In the genomic region with DNA sequence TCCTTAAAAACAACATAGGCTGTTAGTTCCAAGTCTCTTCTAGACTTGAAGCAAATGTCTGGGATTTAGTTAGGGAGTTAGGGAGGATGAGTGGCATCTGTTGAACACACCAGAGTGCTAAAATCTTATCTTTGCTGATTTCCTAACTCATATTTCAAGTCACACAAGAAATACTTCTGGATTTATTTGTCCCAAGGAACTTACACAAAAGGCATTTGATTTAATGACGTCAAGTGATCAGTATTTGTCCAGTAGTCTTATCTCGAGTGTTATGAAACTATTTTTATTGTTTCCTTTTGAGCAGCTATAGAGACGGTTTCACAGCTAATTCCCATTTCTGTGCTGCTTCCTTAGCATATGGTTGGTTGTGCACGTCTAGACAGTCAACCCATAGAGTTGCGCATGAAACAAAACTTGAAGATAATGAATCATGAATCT, we compare ENCODE assay signal across 1 cellular context.
TF ChIP-seq lines count a peak whose summit lies in the region.

No MANE protein-coding gene starts in this region.

TF ChIP-seq in HEK293, 187 proteins besides CTCF, POLR2A, EP300 and RAD21 (continued from another document):
- no peak for TF ChIP-seq ZSCAN16 (tag by site-specific recombination; IDR thresholded peaks at IDR 0.05)
- TF ChIP-seq GFI1B (tag by site-specific recombination; IDR thresholded peaks at IDR 0.05) = peak; percentile 68; the same call in 1 of the 2 replicates
- no peak for TF ChIP-seq ZNF157 (tag by site-specific recombination; IDR thresholded peaks at IDR 0.05)
- TF ChIP-seq SCRT2 (tag by site-specific recombination; IDR thresholded peaks at IDR 0.05) = peak; percentile 42
- 0 out of 2 replicates have a peak, but pooled peaks have one; percentile 34 for TF ChIP-seq SCRT1 (tag by site-specific recombination; IDR thresholded peaks at IDR 0.05; ENCODE audit: borderline replicate concordance)
- no peak for TF ChIP-seq ZNF23 (tag by site-specific recombination; IDR thresholded peaks at IDR 0.05; ENCODE audit: borderline replicate concordance)
- TF ChIP-seq ZNF426 (tag by site-specific recombination; IDR thresholded peaks at IDR 0.05) = no peak
- 0 out of 2 replicates have a peak, but pooled peaks have one; percentile 18 for TF ChIP-seq ZNF600 (tag by site-specific recombination; IDR thresholded peaks at IDR 0.05)
- TF ChIP-seq, protein P1, sequence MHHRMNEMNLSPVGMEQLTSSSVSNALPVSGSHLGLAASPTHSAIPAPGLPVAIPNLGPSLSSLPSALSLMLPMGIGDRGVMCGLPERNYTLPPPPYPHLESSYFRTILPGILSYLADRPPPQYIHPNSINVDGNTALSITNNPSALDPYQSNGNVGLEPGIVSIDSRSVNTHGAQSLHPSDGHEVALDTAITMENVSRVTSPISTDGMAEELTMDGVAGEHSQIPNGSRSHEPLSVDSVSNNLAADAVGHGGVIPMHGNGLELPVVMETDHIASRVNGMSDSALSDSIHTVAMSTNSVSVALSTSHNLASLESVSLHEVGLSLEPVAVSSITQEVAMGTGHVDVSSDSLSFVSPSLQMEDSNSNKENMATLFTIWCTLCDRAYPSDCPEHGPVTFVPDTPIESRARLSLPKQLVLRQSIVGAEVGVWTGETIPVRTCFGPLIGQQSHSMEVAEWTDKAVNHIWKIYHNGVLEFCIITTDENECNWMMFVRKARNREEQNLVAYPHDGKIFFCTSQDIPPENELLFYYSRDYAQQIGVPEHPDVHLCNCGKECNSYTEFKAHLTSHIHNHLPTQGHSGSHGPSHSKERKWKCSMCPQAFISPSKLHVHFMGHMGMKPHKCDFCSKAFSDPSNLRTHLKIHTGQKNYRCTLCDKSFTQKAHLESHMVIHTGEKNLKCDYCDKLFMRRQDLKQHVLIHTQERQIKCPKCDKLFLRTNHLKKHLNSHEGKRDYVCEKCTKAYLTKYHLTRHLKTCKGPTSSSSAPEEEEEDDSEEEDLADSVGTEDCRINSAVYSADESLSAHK (tag by site-specific recombination; IDR thresholded peaks at IDR 0.05) = peak; percentile 60; the same call in 1 of the 2 replicates
- TF ChIP-seq KLF1 (tag by site-specific recombination; IDR thresholded peaks at IDR 0.05) = no peak
- TF ChIP-seq, protein P2, sequence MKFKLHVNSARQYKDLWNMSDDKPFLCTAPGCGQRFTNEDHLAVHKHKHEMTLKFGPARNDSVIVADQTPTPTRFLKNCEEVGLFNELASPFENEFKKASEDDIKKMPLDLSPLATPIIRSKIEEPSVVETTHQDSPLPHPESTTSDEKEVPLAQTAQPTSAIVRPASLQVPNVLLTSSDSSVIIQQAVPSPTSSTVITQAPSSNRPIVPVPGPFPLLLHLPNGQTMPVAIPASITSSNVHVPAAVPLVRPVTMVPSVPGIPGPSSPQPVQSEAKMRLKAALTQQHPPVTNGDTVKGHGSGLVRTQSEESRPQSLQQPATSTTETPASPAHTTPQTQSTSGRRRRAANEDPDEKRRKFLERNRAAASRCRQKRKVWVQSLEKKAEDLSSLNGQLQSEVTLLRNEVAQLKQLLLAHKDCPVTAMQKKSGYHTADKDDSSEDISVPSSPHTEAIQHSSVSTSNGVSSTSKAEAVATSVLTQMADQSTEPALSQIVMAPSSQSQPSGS (tag by site-specific recombination; IDR thresholded peaks at IDR 0.05; ENCODE audit: low read depth) = peak; percentile 84
- TF ChIP-seq ZNF146 (tag by site-specific recombination; IDR thresholded peaks at IDR 0.05) = no peak
- TF ChIP-seq ZSCAN30 (tag by site-specific recombination; IDR thresholded peaks at IDR 0.05) = no peak
- no peak for TF ChIP-seq ZNF558 (tag by site-specific recombination; IDR thresholded peaks at IDR 0.05)
- TF ChIP-seq, protein P3, sequence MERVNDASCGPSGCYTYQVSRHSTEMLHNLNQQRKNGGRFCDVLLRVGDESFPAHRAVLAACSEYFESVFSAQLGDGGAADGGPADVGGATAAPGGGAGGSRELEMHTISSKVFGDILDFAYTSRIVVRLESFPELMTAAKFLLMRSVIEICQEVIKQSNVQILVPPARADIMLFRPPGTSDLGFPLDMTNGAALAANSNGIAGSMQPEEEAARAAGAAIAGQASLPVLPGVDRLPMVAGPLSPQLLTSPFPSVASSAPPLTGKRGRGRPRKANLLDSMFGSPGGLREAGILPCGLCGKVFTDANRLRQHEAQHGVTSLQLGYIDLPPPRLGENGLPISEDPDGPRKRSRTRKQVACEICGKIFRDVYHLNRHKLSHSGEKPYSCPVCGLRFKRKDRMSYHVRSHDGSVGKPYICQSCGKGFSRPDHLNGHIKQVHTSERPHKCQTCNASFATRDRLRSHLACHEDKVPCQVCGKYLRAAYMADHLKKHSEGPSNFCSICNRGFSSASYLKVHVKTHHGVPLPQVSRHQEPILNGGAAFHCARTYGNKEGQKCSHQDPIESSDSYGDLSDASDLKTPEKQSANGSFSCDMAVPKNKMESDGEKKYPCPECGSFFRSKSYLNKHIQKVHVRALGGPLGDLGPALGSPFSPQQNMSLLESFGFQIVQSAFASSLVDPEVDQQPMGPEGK (tag by site-specific recombination; IDR thresholded peaks at IDR 0.05) = no peak
- TF ChIP-seq SETDB1 (IDR thresholded peaks at IDR 0.05; ENCODE audit: insufficient read length, low read length) = no peak
- peak; percentile 52 for TF ChIP-seq OSR2 (tag by site-specific recombination; IDR thresholded peaks at IDR 0.05)
- no peak for TF ChIP-seq KLF7 (tag by site-specific recombination; IDR thresholded peaks at IDR 0.05; ENCODE audit: borderline replicate concordance)
- no peak for TF ChIP-seq ZNF16 (tag by site-specific recombination; IDR thresholded peaks at IDR 0.05; ENCODE audit: low read depth)
- peak; percentile 38; the same call in 1 of the 2 replicates for TF ChIP-seq ZEB2 (tag by site-specific recombination; IDR thresholded peaks at IDR 0.05)
- TF ChIP-seq FEZF1 (tag by site-specific recombination; IDR thresholded peaks at IDR 0.05) = peak; percentile 58; the same call in 1 of the 2 replicates
- no peak for TF ChIP-seq SP7 (tag by site-specific recombination; IDR thresholded peaks at IDR 0.05)
- peak; percentile 94 for TF ChIP-seq WT1 (tag by site-specific recombination; IDR thresholded peaks at IDR 0.05)
- TF ChIP-seq ZBTB8A (tag by site-specific recombination; IDR thresholded peaks at IDR 0.05) = no peak
- TF ChIP-seq, protein P4, sequence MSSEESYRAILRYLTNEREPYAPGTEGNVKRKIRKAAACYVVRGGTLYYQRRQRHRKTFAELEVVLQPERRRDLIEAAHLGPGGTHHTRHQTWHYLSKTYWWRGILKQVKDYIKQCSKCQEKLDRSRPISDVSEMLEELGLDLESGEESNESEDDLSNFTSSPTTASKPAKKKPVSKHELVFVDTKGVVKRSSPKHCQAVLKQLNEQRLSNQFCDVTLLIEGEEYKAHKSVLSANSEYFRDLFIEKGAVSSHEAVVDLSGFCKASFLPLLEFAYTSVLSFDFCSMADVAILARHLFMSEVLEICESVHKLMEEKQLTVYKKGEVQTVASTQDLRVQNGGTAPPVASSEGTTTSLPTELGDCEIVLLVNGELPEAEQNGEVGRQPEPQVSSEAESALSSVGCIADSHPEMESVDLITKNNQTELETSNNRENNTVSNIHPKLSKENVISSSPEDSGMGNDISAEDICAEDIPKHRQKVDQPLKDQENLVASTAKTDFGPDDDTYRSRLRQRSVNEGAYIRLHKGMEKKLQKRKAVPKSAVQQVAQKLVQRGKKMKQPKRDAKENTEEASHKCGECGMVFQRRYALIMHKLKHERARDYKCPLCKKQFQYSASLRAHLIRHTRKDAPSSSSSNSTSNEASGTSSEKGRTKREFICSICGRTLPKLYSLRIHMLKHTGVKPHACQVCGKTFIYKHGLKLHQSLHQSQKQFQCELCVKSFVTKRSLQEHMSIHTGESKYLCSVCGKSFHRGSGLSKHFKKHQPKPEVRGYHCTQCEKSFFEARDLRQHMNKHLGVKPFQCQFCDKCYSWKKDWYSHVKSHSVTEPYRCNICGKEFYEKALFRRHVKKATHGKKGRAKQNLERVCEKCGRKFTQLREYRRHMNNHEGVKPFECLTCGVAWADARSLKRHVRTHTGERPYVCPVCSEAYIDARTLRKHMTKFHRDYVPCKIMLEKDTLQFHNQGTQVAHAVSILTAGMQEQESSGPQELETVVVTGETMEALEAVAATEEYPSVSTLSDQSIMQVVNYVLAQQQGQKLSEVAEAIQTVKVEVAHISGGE (tag by site-specific recombination; conservative IDR thresholded peaks at IDR 0.05; ENCODE audit: low read depth) = no peak
- TF ChIP-seq ZNF335 (tag by site-specific recombination; conservative IDR thresholded peaks at IDR 0.05) = no peak
- TF ChIP-seq, protein P5, sequence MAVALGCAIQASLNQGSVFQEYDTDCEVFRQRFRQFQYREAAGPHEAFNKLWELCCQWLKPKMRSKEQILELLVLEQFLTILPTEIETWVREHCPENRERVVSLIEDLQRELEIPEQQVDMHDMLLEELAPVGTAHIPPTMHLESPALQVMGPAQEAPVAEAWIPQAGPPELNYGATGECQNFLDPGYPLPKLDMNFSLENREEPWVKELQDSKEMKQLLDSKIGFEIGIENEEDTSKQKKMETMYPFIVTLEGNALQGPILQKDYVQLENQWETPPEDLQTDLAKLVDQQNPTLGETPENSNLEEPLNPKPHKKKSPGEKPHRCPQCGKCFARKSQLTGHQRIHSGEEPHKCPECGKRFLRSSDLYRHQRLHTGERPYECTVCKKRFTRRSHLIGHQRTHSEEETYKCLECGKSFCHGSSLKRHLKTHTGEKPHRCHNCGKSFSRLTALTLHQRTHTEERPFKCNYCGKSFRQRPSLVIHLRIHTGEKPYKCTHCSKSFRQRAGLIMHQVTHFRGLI (tag by site-specific recombination; IDR thresholded peaks at IDR 0.05) = no peak
- TF ChIP-seq, protein P6, sequence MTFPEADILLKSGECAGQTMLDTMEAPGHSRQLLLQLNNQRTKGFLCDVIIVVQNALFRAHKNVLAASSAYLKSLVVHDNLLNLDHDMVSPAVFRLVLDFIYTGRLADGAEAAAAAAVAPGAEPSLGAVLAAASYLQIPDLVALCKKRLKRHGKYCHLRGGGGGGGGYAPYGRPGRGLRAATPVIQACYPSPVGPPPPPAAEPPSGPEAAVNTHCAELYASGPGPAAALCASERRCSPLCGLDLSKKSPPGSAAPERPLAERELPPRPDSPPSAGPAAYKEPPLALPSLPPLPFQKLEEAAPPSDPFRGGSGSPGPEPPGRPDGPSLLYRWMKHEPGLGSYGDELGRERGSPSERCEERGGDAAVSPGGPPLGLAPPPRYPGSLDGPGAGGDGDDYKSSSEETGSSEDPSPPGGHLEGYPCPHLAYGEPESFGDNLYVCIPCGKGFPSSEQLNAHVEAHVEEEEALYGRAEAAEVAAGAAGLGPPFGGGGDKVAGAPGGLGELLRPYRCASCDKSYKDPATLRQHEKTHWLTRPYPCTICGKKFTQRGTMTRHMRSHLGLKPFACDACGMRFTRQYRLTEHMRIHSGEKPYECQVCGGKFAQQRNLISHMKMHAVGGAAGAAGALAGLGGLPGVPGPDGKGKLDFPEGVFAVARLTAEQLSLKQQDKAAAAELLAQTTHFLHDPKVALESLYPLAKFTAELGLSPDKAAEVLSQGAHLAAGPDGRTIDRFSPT (tag by site-specific recombination; IDR thresholded peaks at IDR 0.05) = peak; percentile 57; the same call in 1 of the 2 replicates
- peak; percentile 64; the same call in 1 of the 2 replicates for TF ChIP-seq ZNF394 (tag by site-specific recombination; IDR thresholded peaks at IDR 0.05; ENCODE audit: borderline replicate concordance)
- TF ChIP-seq ZFP3 (tag by site-specific recombination; IDR thresholded peaks at IDR 0.05; ENCODE audit: low read depth) = no peak
- no peak for TF ChIP-seq SP2 (tag by site-specific recombination; IDR thresholded peaks at IDR 0.05)
- no peak for TF ChIP-seq ZNF707 (tag by site-specific recombination; IDR thresholded peaks at IDR 0.05)
- TF ChIP-seq TRIM28 (IDR thresholded peaks at IDR 0.05; ENCODE audit: borderline replicate concordance, low read length) = peak; percentile 17; the same call in 1 of the 2 replicates
- no peak for TF ChIP-seq ZBTB21 (tag by site-specific recombination; IDR thresholded peaks at IDR 0.05)
- TF ChIP-seq, protein P7, sequence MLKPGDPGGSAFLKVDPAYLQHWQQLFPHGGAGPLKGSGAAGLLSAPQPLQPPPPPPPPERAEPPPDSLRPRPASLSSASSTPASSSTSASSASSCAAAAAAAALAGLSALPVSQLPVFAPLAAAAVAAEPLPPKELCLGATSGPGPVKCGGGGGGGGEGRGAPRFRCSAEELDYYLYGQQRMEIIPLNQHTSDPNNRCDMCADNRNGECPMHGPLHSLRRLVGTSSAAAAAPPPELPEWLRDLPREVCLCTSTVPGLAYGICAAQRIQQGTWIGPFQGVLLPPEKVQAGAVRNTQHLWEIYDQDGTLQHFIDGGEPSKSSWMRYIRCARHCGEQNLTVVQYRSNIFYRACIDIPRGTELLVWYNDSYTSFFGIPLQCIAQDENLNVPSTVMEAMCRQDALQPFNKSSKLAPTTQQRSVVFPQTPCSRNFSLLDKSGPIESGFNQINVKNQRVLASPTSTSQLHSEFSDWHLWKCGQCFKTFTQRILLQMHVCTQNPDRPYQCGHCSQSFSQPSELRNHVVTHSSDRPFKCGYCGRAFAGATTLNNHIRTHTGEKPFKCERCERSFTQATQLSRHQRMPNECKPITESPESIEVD (tag by site-specific recombination; IDR thresholded peaks at IDR 0.05) = peak; percentile 98
- peak; percentile 61 for TF ChIP-seq KLF8 (tag by site-specific recombination; IDR thresholded peaks at IDR 0.05)
- TF ChIP-seq MYNN (tag by site-specific recombination; IDR thresholded peaks at IDR 0.05; ENCODE audit: borderline replicate concordance) = no peak
- TF ChIP-seq ZBTB17 (tag by site-specific recombination; IDR thresholded peaks at IDR 0.05) = 0 out of 2 replicates have a peak, but pooled peaks have one; percentile 26
- no peak for TF ChIP-seq ZBTB20 (tag by site-specific recombination; IDR thresholded peaks at IDR 0.05)
